In the genomic region with DNA sequence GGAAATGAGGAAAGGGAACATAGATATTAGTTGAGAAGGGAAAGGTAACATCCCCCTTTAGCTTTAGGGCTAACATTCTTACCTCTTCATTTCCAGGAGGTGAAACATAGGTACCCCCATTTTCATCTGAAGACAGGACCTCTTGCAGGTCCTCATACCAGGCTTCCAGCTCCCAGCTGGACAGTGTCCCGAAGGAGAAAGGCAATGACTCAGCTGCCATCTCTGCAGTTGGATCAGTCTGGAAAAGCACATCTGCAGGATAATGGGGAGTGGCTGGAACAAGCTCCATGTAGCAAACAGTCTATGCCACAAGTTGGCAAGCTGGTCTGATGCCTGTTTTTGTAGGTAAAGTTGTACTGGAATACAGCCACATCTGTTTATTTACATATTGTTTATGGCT, we compare ENCODE assay signal across 9 cellular contexts. TPM values are rescaled to one million over a fixed set of nuclear protein-coding genes. Genes with fewer than 3 reads are reported as not detected.
DNase-seq lines count a peak whose midpoint lies in the region; ATAC-seq and TF ChIP-seq lines count a peak whose summit lies in the region.
"Had no signal": no experiment of that assay in that cellular context is flagged by ENCODE, and none has a peak within 500 bp of the region (broad histone marks: within the 10 kb centered on the region; RNA-seq: fewer than 3 reads in every experiment).

No MANE protein-coding gene starts in this region.

- WGBS in SK-N-SH (ENCODE audit: low lambda C conversion rate) = 46% methylated on average over 1 of the region's 1 CpG

- peak overlapping the region; percentile 92; the same call in 1 of the 2 replicates for H3K4me2 ChIP-seq in SK-N-SH
- 0 out of 2 replicates have a peak overlapping the region, but pooled peaks have one; percentile 93 for H3K4me2 ChIP-seq in PC-9

- CTCF ChIA-PET in SK-N-SH (lab: Yijun Ruan, JAX) = interaction anchor here (0.6 to 1.4 kb wide), 5 partner anchors 17 to 64 kb away, joined by 3 read pairs; a partner anchor contains a TSS
- CTCF ChIA-PET in PC-9 (lab: Charles Lee) = interaction anchor here (0.5 kb wide), 1 partner anchor 85 kb away, joined by 3 read pairs; no protein-coding TSS in a partner anchor

- TF ChIP-seq EP300 in SK-N-SH (IDR thresholded peaks at IDR 0.05; ENCODE audit: borderline replicate concordance in 1 of 2, low read depth in 1 of 2, low read length in 1 of 2) = no peak

- H3K79me2 ChIP-seq in SK-N-SH (ENCODE audit: insufficient read depth) (peaks cover 37% of the 10 kb centered on the region), PC-9 (ENCODE audit: low read depth) (peaks cover 39% of the 10 kb centered on the region)

- intact Hi-C loops in PC-9 (cut with micrococcal nuclease; ENCODE audit: unreplicated experiment) = no loop called here

- TF ChIP-seq RAD21 in SK-N-SH (IDR thresholded peaks at IDR 0.05; ENCODE audit: low read length) = no peak

- H3K27me3 ChIP-seq in SK-N-SH (ENCODE audit: insufficient read depth) (no peaks in the 10 kb centered on the region), PC-9 (ENCODE audit: insufficient read depth, low read depth) (no peaks in the 10 kb centered on the region), skeletal muscle tissue (ENCODE audit: control insufficient read depth in 3 of 3, insufficient read depth in 3 of 3, low read length in 3 of 3) (no peaks in the 10 kb centered on the region)

- H3K27ac ChIP-seq in SK-N-SH (ENCODE audit: low read depth in 2 of 2, low read length in 1 of 2) = peak overlapping the region; percentile 1 to 98; a peak in 2 of 4 replicates
- peak overlapping the region; percentile 28 for H3K27ac ChIP-seq in PC-9
- peak overlapping the region; percentile 98 for H3K27ac ChIP-seq in epithelial cell of prostate
- H3K27ac ChIP-seq in skeletal muscle tissue (ENCODE audit: low read depth, low read length) = peak overlapping the region; percentile 99

- H3K36me3 ChIP-seq in SK-N-SH (replicated peaks in 1 of 2; ENCODE audit: control insufficient read depth in 1 of 2, insufficient read depth in 2 of 2, low read length in 1 of 2) = peaks cover 52 to 53% of the 10 kb centered on the region in 2 experiments
- H3K36me3 ChIP-seq in PC-9 (ENCODE audit: low read depth) = peaks cover 70% of the 10 kb centered on the region
- H3K36me3 ChIP-seq in skeletal muscle tissue (ENCODE audit: control insufficient read depth in 3 of 3, insufficient read depth in 3 of 3, low read length in 3 of 3) = peaks cover 47 to 56% (median 48%) of the 10 kb centered on the region in 3 donors

- H3K9ac ChIP-seq in SK-N-SH (no peak overlapping the region), skeletal muscle tissue (ENCODE audit: low read depth in 1 of 3, low read length in 3 of 3) (peak overlapping the region in 2 of 3 donors; percentile 35 to 51)

- H3F3A ChIP-seq in SK-N-SH (replicated peaks; ENCODE audit: insufficient read depth) (peaks cover 62% of the 10 kb centered on the region), PC-9 (ENCODE audit: insufficient read depth, low read depth) (peaks cover 84% of the 10 kb centered on the region)

- no peak overlapping the region for H3K4me3 ChIP-seq in SK-N-SH (ENCODE audit: low read depth in 2 of 2, low read length in 1 of 2)
- H3K4me3 ChIP-seq in PC-9 = no peak overlapping the region
- peak overlapping the region in 2 of 3 donors; percentile 41 to 46 for H3K4me3 ChIP-seq in skeletal muscle tissue (ENCODE audit: low read length in 3 of 3)

- no peak for DNase-seq in SK-N-SH
- DNase-seq in PC-9 = no peak
- no peak for DNase-seq in epithelial cell of prostate (ENCODE audit: low read depth, low spot score)
- no peak for DNase-seq in globus pallidus (ENCODE audit: low spot score)
- DNase-seq: CD8-positive, alpha-beta T cell had no signal

- H2AFZ ChIP-seq in SK-N-SH (ENCODE audit: low read depth) (no peak overlapping the region), PC-9 (no peak overlapping the region)

- BruUV-seq in PC-9 (replicated peaks; lab: Mats Ljungman, UMichigan) = no TSS peak

- no peak for ATAC-seq in SK-N-SH treated with all-trans-retinoic acid at 6 μM for 48 hours
- no peak for ATAC-seq in HG03045 (IDR thresholded peaks at IDR 0.05; ENCODE audit: unreplicated experiment)
- ATAC-seq in GM21526 (IDR thresholded peaks at IDR 0.05; ENCODE audit: low FRiP score, unreplicated experiment) = no peak
- ATAC-seq: CD8-positive, alpha-beta T cell had no signal

- POLR2A ChIA-PET in SK-N-SH (lab: Yijun Ruan, JAX) = interaction anchor here (0.7 to 1.7 kb wide), 5 partner anchors 15 to 54 kb away, joined by 3 to 4 read pairs (median 4); no protein-coding TSS in a partner anchor
- POLR2A ChIA-PET in PC-9 (lab: Charles Lee; ENCODE audit: unreplicated experiment) = interaction anchor here (0.5 to 0.6 kb wide), 3 partner anchors 20 to 1921 kb away, joined by 3 to 4 read pairs (median 3); no protein-coding TSS in a partner anchor

- peaks cover 26 to 35% of the 10 kb centered on the region in 2 experiments for H3K4me1 ChIP-seq in SK-N-SH (ENCODE audit: control insufficient read depth in 1 of 2, insufficient read depth in 2 of 2, low read depth in 1 of 2, low read length in 1 of 2)
- H3K4me1 ChIP-seq in PC-9 (replicated peaks; ENCODE audit: insufficient read depth) = peaks cover 24% of the 10 kb centered on the region
- H3K4me1 ChIP-seq in skeletal muscle tissue (ENCODE audit: control insufficient read depth in 3 of 3, insufficient read depth in 3 of 3, low read length in 3 of 3) = peaks cover 32 to 43% (median 41%) of the 10 kb centered on the region in 3 donors

- no peaks in the 10 kb centered on the region for H3K9me3 ChIP-seq in SK-N-SH
- no peaks in the 10 kb centered on the region for H3K9me3 ChIP-seq in PC-9 (ENCODE audit: insufficient read depth, low read depth)
- H3K9me3 ChIP-seq in skeletal muscle tissue (ENCODE audit: control insufficient read depth in 3 of 3, low read length in 3 of 3) = no peaks in the 10 kb centered on the region

- TF ChIP-seq CTCF in SK-N-SH (IDR thresholded peaks at IDR 0.05) (no peak), PC-9 (conservative IDR thresholded peaks at IDR 0.05) (no peak)

- H4K20me1 ChIP-seq in SK-N-SH (ENCODE audit: insufficient read depth) (peaks cover 41% of the 10 kb centered on the region), PC-9 (ENCODE audit: insufficient read depth) (peaks cover 76% of the 10 kb centered on the region)

- H3K9me2 ChIP-seq in SK-N-SH (no peaks in the 10 kb centered on the region), PC-9 (ENCODE audit: insufficient read depth) (no peaks in the 10 kb centered on the region)

TF ChIP-seq in SK-N-SH, 30 proteins besides CTCF, POLR2A, EP300 and RAD21 (continues in another document):
- no peak for TF ChIP-seq MXI1 (IDR thresholded peaks at IDR 0.05; ENCODE audit: low read depth, low read length)

TF ChIP-seq in SK-N-SH treated with all-trans-retinoic acid at 6 μM for 48 hours, 23 proteins besides CTCF, POLR2A, EP300 and RAD21 (continues in another document):
- TF ChIP-seq PPARA (CRISPR knock-in tag; IDR thresholded peaks at IDR 0.05; ENCODE audit: borderline replicate concordance) (no peak), ISL1 (CRISPR knock-in tag; IDR thresholded peaks at IDR 0.05) (no peak), ZNF70 (CRISPR knock-in tag; IDR thresholded peaks at IDR 0.05) (no peak), RARB (CRISPR knock-in tag; IDR thresholded peaks at IDR 0.05) (no peak)
- TF ChIP-seq, protein P1, sequence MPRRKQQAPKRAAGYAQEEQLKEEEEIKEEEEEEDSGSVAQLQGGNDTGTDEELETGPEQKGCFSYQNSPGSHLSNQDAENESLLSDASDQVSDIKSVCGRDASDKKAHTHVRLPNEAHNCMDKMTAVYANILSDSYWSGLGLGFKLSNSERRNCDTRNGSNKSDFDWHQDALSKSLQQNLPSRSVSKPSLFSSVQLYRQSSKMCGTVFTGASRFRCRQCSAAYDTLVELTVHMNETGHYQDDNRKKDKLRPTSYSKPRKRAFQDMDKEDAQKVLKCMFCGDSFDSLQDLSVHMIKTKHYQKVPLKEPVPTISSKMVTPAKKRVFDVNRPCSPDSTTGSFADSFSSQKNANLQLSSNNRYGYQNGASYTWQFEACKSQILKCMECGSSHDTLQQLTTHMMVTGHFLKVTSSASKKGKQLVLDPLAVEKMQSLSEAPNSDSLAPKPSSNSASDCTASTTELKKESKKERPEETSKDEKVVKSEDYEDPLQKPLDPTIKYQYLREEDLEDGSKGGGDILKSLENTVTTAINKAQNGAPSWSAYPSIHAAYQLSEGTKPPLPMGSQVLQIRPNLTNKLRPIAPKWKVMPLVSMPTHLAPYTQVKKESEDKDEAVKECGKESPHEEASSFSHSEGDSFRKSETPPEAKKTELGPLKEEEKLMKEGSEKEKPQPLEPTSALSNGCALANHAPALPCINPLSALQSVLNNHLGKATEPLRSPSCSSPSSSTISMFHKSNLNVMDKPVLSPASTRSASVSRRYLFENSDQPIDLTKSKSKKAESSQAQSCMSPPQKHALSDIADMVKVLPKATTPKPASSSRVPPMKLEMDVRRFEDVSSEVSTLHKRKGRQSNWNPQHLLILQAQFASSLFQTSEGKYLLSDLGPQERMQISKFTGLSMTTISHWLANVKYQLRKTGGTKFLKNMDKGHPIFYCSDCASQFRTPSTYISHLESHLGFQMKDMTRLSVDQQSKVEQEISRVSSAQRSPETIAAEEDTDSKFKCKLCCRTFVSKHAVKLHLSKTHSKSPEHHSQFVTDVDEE (CRISPR knock-in tag; IDR thresholded peaks at IDR 0.05) = no peak

RNA-seq across cellular contexts. Expression of a gene that starts 3.1 kb away (rescaled TPM):
- polyA plus RNA-seq in SK-N-SH (2012; rRNA removed) = 26.3 and 36.5 TPM in 2 replicates
- polyA plus RNA-seq in SK-N-SH (2012; cell fraction: cytosol; rRNA removed) = 21.4 and 22.5 TPM in 2 replicates
- polyA plus RNA-seq in SK-N-SH (2012; cell fraction: nucleus; rRNA removed) = 82.2 and 97.2 TPM in 2 replicates
- 15.6 and 17.3 TPM in 2 replicates for total RNA-seq in PC-9 (2021)
- total RNA-seq in skeletal muscle tissue = 11.5 TPM

RNA-seq across cellular contexts. Expression of a gene that starts 5.4 kb away (rescaled TPM):
- polyA plus RNA-seq in SK-N-SH (2012; rRNA removed) = 3.6 and 8.6 TPM in 2 replicates
- polyA plus RNA-seq in SK-N-SH (2012; cell fraction: cytosol; rRNA removed) = 3.1 and 6.8 TPM in 2 replicates
- polyA plus RNA-seq in SK-N-SH (2012; cell fraction: nucleus; rRNA removed) = 25.4 TPM in 2 replicates
- 47.3 and 78.4 TPM in 2 replicates for total RNA-seq in PC-9 (2021)
- 2.6 TPM for total RNA-seq in skeletal muscle tissue

RNA-seq across cellular contexts. Expression of a gene that starts 29.3 kb away (rescaled TPM):
- polyA plus RNA-seq in SK-N-SH (2012; rRNA removed) = 158 and 193 TPM in 2 replicates
- 85.9 and 105 TPM in 2 replicates for polyA plus RNA-seq in SK-N-SH (2012; cell fraction: cytosol; rRNA removed)
- 685 and 718 TPM in 2 replicates for polyA plus RNA-seq in SK-N-SH (2012; cell fraction: nucleus; rRNA removed)
- total RNA-seq in PC-9 (2021) (307 and 366 TPM in 2 replicates), skeletal muscle tissue (68.4 TPM)

RNA-seq across cellular contexts. Expression of a gene that starts 29.8 kb away (rescaled TPM):
- 122 and 139 TPM in 2 replicates for polyA plus RNA-seq in SK-N-SH (2012; rRNA removed)
- polyA plus RNA-seq in SK-N-SH (2012; cell fraction: cytosol; rRNA removed) = 120 and 135 TPM in 2 replicates
- polyA plus RNA-seq in SK-N-SH (2012; cell fraction: nucleus; rRNA removed) = 165 and 176 TPM in 2 replicates
- 93.4 and 105 TPM in 2 replicates for total RNA-seq in PC-9 (2021)
- 79.9 TPM for total RNA-seq in skeletal muscle tissue

RNA-seq across cellular contexts. Expression of a gene that starts 32.7 kb away (rescaled TPM):
- 6.2 and 8.9 TPM in 2 replicates for polyA plus RNA-seq in SK-N-SH (2012; rRNA removed)
- polyA plus RNA-seq in SK-N-SH (2012; cell fraction: cytosol; rRNA removed) = 2.8 and 3.8 TPM in 2 replicates
- polyA plus RNA-seq in SK-N-SH (2012; cell fraction: nucleus; rRNA removed) = 32.0 and 36.4 TPM in 2 replicates
- total RNA-seq in PC-9 (2021) (0.07 TPM in 1 of 2 replicates, not detected in the other), skeletal muscle tissue (under 0.01 TPM)

Comparison
In these comparisons a context has a peak if more than half of its experiments do, and no peak if none do; other contexts are left out.
1. H3K27ac ChIP-seq: peak in every context shown above with its lines; median percentile 99 in skeletal muscle tissue; 98 in epithelial cell of prostate; 50 in SK-N-SH; 28 in PC-9.
2. H3K4me3 ChIP-seq: peak in skeletal muscle tissue (2 of 3); none in SK-N-SH (0 of 2) and PC-9 (single experiment).
3. RNA of a gene that starts 5.4 kb away (total RNA-seq): 47.3 to 78.4 TPM in PC-9; 2.6 TPM in skeletal muscle tissue (single experiment); every median in the first group is over 10 times any median in the second.